In genomic region chr1:234478152-234478480, GRCh38 we compare ENCODE assay signal across 8 cellular contexts. TPM values are rescaled to one million over a fixed set of nuclear protein-coding genes. Genes with fewer than 3 reads are reported as not detected.
A peak's percentile ranks its signal among the peaks of the same experiment; 100 is the strongest.
DNase-seq lines count a peak whose midpoint lies in the region; ATAC-seq, FAIRE-seq and TF ChIP-seq lines count a peak whose summit lies in the region.

No MANE protein-coding gene starts in this region.

- peaks cover 8% of the 10 kb centered on the region for H3K36me3 Mint-ChIP-seq in activated naive CD8-positive, alpha-beta T cell

- H3K27ac ChIP-seq in DND-41 (ENCODE audit: low read length) (peak overlapping the region; percentile 96), SJSA1 (0 out of 2 replicates have a peak overlapping the region, but pooled peaks have one; percentile 41), hepatocyte (peak overlapping the region; percentile 89)

- peak overlapping the region; percentile 40 to 85 for H3K4me3 ChIP-seq in DND-41 (ENCODE audit: low read depth in 1 of 2, low read length in 2 of 2)
- peak overlapping the region; percentile 93 for H3K4me3 ChIP-seq in SJSA1
- peak overlapping the region; percentile 95 for H3K4me3 ChIP-seq in hepatocyte
- peak overlapping the region; percentile 100 for H3K4me3 ChIP-seq in skeletal muscle satellite cell (ENCODE audit: low read length)

- FAIRE-seq in HTR-8/SVneo (lab: Jason Lieb, UNC): no peak

- H3K27ac Mint-ChIP-seq in activated naive CD8-positive, alpha-beta T cell: peak overlapping the region; percentile 89

- H3K36me3 ChIP-seq in DND-41 (ENCODE audit: insufficient read depth, low read length) (peaks cover 7% of the 10 kb centered on the region), SJSA1 (peaks cover 8% of the 10 kb centered on the region; the same call in 1 of the 2 replicates), hepatocyte (replicated peaks; ENCODE audit: insufficient read depth, low read depth) (no peaks in the 10 kb centered on the region), skeletal muscle satellite cell (ENCODE audit: insufficient read depth, low read length) (no peaks in the 10 kb centered on the region)

- peak overlapping the region; percentile 92 for H3K4me3 Mint-ChIP-seq in activated naive CD8-positive, alpha-beta T cell

- H3K4me2 ChIP-seq in DND-41 (ENCODE audit: insufficient read depth, low read length) (peak overlapping the region; percentile 98), hepatocyte (peak overlapping the region; percentile 86), skeletal muscle satellite cell (ENCODE audit: low read length) (peak overlapping the region; percentile 98)

- H4K20me1 ChIP-seq in DND-41 (ENCODE audit: insufficient read depth, low read length) (peaks cover 16% of the 10 kb centered on the region), hepatocyte (ENCODE audit: insufficient read depth, poor library complexity, severe bottlenecking) (no peaks in the 10 kb centered on the region)

- no peaks in the 10 kb centered on the region for H3K9me3 Mint-ChIP-seq in activated naive CD8-positive, alpha-beta T cell (ENCODE audit: low read depth)

- H3K4me1 ChIP-seq in DND-41 (ENCODE audit: insufficient read depth, low read length) (peaks cover 50% of the 10 kb centered on the region), SJSA1 (replicated peaks) (peaks cover 21% of the 10 kb centered on the region), hepatocyte (ENCODE audit: insufficient read depth) (peaks cover 8% of the 10 kb centered on the region), skeletal muscle satellite cell (ENCODE audit: control insufficient read depth, insufficient read depth, low read length) (peaks cover 13% of the 10 kb centered on the region)

- H3K79me2 ChIP-seq in DND-41 (ENCODE audit: insufficient read depth, low read length) (peaks cover 56% of the 10 kb centered on the region), hepatocyte (peaks cover 36% of the 10 kb centered on the region)

- no peaks in the 10 kb centered on the region for H3K9me3 ChIP-seq in DND-41 (ENCODE audit: insufficient read depth, low read length, severe bottlenecking)
- H3K9me3 ChIP-seq in SJSA1 (replicated peaks): no peaks in the 10 kb centered on the region; the same call in 1 of the 2 replicates
- no peaks in the 10 kb centered on the region for H3K9me3 ChIP-seq in hepatocyte (ENCODE audit: low read depth)
- no peaks in the 10 kb centered on the region for H3K9me3 ChIP-seq in skeletal muscle satellite cell (replicated peaks; ENCODE audit: low read length)

- ATAC-seq in DND-41 (ENCODE audit: insufficient read depth, low read depth): peak; percentile 73
- peak; percentile 63 for ATAC-seq in GM21390 (IDR thresholded peaks at IDR 0.05; ENCODE audit: unreplicated experiment)

- peak overlapping the region; percentile 85 for H2AFZ ChIP-seq in DND-41 (ENCODE audit: low read depth, low read length)
- peak overlapping the region; percentile 75 for H2AFZ ChIP-seq in hepatocyte

- 3% methylated on average over 22 of the region's 43 CpGs for WGBS in hepatocyte (ENCODE audit: low lambda C conversion rate, missing lambda C conversion rate)

- no peaks in the 10 kb centered on the region for H3K27me3 ChIP-seq in DND-41 (ENCODE audit: insufficient read depth, low read length, poor library complexity)
- H3K27me3 ChIP-seq in SJSA1 (replicated peaks): no peaks in the 10 kb centered on the region
- peaks cover 9% of the 10 kb centered on the region for H3K27me3 ChIP-seq in hepatocyte
- H3K27me3 ChIP-seq in skeletal muscle satellite cell (ENCODE audit: control insufficient read depth, insufficient read depth, low read length): peaks cover 25% of the 10 kb centered on the region

- H3K9ac ChIP-seq in DND-41 (ENCODE audit: low read depth, low read length) (peak overlapping the region; percentile 95), skeletal muscle satellite cell (ENCODE audit: low read depth, low read length) (peak overlapping the region; percentile 86)

- H3K4me1 Mint-ChIP-seq in activated naive CD8-positive, alpha-beta T cell (ENCODE audit: low read depth): peaks cover 49% of the 10 kb centered on the region

- no peaks in the 10 kb centered on the region for H3K27me3 Mint-ChIP-seq in activated naive CD8-positive, alpha-beta T cell

- DNase-seq in DND-41 (peak; percentile 69), HTR-8/SVneo (ENCODE audit: insufficient read length, low spot score) (peak; percentile 50), SJSA1 (ENCODE audit: low read depth in 1 of 2, low spot score in 2 of 2) (no peak), hepatocyte (ENCODE audit: low spot score) (peak; percentile 81), epidermal melanocyte (ENCODE audit: insufficient read length, low spot score) (no peak)

- no peak for TF ChIP-seq CTCF in DND-41 (IDR thresholded peaks at IDR 0.05; ENCODE audit: borderline replicate concordance, extremely low read depth, low read length, poor library complexity, severe bottlenecking)
- no peak for TF ChIP-seq CTCF in hepatocyte (IDR thresholded peaks at IDR 0.05; ENCODE audit: poor library complexity)

- no peaks in the 10 kb centered on the region for H3K9me2 ChIP-seq in hepatocyte (replicated peaks; ENCODE audit: insufficient read depth)

RNA-seq across cellular contexts. Expression of gene TARBP1, which starts 0.9 kb away (rescaled TPM):
- 18.9 and 21.0 TPM in 2 replicates for total RNA-seq in SJSA1 (2014; rRNA removed; shearing (Covaris generic))
- 22.8 and 22.9 TPM in 2 replicates for total RNA-seq in hepatocyte
- polyA plus RNA-seq in hepatocyte: 12.2 and 12.8 TPM in 2 replicates
- total RNA-seq in skeletal muscle satellite cell (2012; rRNA removed): 13.8 and 18.3 TPM in 2 replicates

Comparison
In these comparisons a context has a peak if more than half of its experiments do, and no peak if none do; other contexts are left out.
1. DNase-seq: peak in DND-41 (single experiment), HTR-8/SVneo (single experiment) and hepatocyte (single experiment); none in SJSA1 (0 of 2) and epidermal melanocyte (single experiment).
2. H3K27ac ChIP-seq: peak in every context shown above with its lines; median percentile 96 in DND-41; 89 in hepatocyte; 41 in SJSA1.
3. Peak in every context shown above with its lines, with median percentiles within 50 percentile points of each other: H3K4me2 ChIP-seq and H3K4me3 ChIP-seq.